ENCODE assay signal across 10 cellular contexts in genomic region chr7:30468791-30469190, GRCh38. TPM values are rescaled to one million over a fixed set of nuclear protein-coding genes. Genes with fewer than 3 reads are reported as not detected.
DNase-seq lines count a peak whose midpoint lies in the region; ATAC-seq and TF ChIP-seq lines count a peak whose summit lies in the region.
"Had no signal": no experiment of that assay in that cellular context is flagged by ENCODE, and none has a peak within 500 bp of the region (broad histone marks: within the 10 kb centered on the region; RNA-seq: fewer than 3 reads in every experiment).

No MANE protein-coding gene starts in this region.

- peaks cover 27% of the 10 kb centered on the region for H3K4me1 Mint-ChIP-seq in GM23338

- H3K4me1 ChIP-seq in GM23338 (ENCODE audit: insufficient read depth) (peaks cover 14% of the 10 kb centered on the region), mammary epithelial cell (ENCODE audit: insufficient read depth, low read length) (peaks cover 18% of the 10 kb centered on the region), right atrium auricular region (peaks cover 0 to 97% of the 10 kb centered on the region in 2 donors), sigmoid colon (peaks cover 0 to 84% (median 73%) of the 10 kb centered on the region in 4 donors)

- no peak for DNase-seq in GM23338 (ENCODE audit: low spot score)
- DNase-seq in mammary epithelial cell = no peak
- peak; percentile 75 for DNase-seq in right atrium auricular region (ENCODE audit: low spot score)
- DNase-seq in sigmoid colon = peak; percentile 76
- DNase-seq in ureter (ENCODE audit: low spot score) = no peak
- no peak for DNase-seq in NOMO-1 treated with dmso at 0.1 percent for 144 hours (lab: John Stamatoyannopoulos, UW; ENCODE audit: unreplicated experiment)
- DNase-seq: NCI-H1092, SIG-M5 had no signal

- H3K27me3 ChIP-seq in GM23338 (ENCODE audit: insufficient read depth) = no peaks in the 10 kb centered on the region
- no peaks in the 10 kb centered on the region for H3K27me3 ChIP-seq in mammary epithelial cell (ENCODE audit: insufficient read depth, low read length)
- no peaks in the 10 kb centered on the region for H3K27me3 ChIP-seq in right atrium auricular region
- H3K27me3 ChIP-seq in sigmoid colon = no peaks in the 10 kb centered on the region

- WGBS in mammary epithelial cell (ENCODE audit: low coverage, missing lambda C conversion rate) = 11% methylated on average over 4 of the region's 4 CpGs
- WGBS in sigmoid colon, 2 donors = 82 to 83% methylated on average over 4 of the region's 4 CpGs

- TF ChIP-seq POLR2A in sigmoid colon (IDR thresholded peaks at IDR 0.05) = no peak

- H3K4me2 ChIP-seq in GM23338 (peak overlapping the region; percentile 66), mammary epithelial cell (ENCODE audit: insufficient read depth, low read depth, low read length) (peak overlapping the region; percentile 66)

- TF ChIP-seq EP300 in sigmoid colon (IDR thresholded peaks at IDR 0.05) = no peak

- dilution Hi-C loops in mammary epithelial cell (cut with HindIII; ENCODE audit: low sequenced_read_pairs) = no loop called here

- H3K36me3 ChIP-seq in GM23338 (ENCODE audit: insufficient read depth) (no peaks in the 10 kb centered on the region), mammary epithelial cell (ENCODE audit: insufficient read depth, low read length) (no peaks in the 10 kb centered on the region), right atrium auricular region (no peaks in the 10 kb centered on the region), sigmoid colon (no peaks in the 10 kb centered on the region)

- peaks cover 7% of the 10 kb centered on the region for H3K27me3 Mint-ChIP-seq in GM23338 (ENCODE audit: insufficient read depth, low read depth, poor library complexity)

- H3K79me2 ChIP-seq in GM23338 (replicated peaks; ENCODE audit: insufficient read depth) = peaks cover 16% of the 10 kb centered on the region
- H3K79me2 ChIP-seq in mammary epithelial cell (ENCODE audit: insufficient read depth, low read length) = peaks cover 72% of the 10 kb centered on the region

- in situ Hi-C loops in mammary epithelial cell (cut with MboI; ENCODE audit: low sequenced_read_pairs in 2 of 2) = no loop called here

- TSS peak; percentile 46 for BruUV-seq in mammary epithelial cell (replicated peaks; lab: Mats Ljungman, UMichigan)

- H3K4me3 ChIP-seq in GM23338 = no peak overlapping the region
- peak overlapping the region in 2 of 3 experiments; percentile 10 to 17 for H3K4me3 ChIP-seq in mammary epithelial cell (replicated peaks in 1 of 3; ENCODE audit: insufficient read depth in 1 of 3, low read depth in 2 of 3, low read length in 3 of 3)
- H3K4me3 ChIP-seq in right atrium auricular region = no peak overlapping the region
- no peak overlapping the region for H3K4me3 ChIP-seq in sigmoid colon

- H2AFZ ChIP-seq in GM23338 (peak overlapping the region; percentile 58; the same call in 1 of the 2 replicates), mammary epithelial cell (ENCODE audit: low read depth, low read length) (peak overlapping the region; percentile 86)

- CTCF ChIA-PET in mammary epithelial cell (lab: Charles Lee; ENCODE audit: low non-redundant PET) = interaction anchor here (0.5 to 1.0 kb wide), 4 partner anchors 34 to 193 kb away, joined by 3 to 5 read pairs (median 4); no protein-coding TSS in a partner anchor

- ATAC-seq in GM23338 (no peak), GM19467 (IDR thresholded peaks at IDR 0.05; ENCODE audit: unreplicated experiment) (no peak), HG02678 (IDR thresholded peaks at IDR 0.05; ENCODE audit: unreplicated experiment) (no peak)

- no peak overlapping the region; the same call in 1 of the 2 replicates for H3K27ac Mint-ChIP-seq in GM23338

- TF ChIP-seq CTCF in GM23338 (conservative IDR thresholded peaks at IDR 0.05; ENCODE audit: low read depth in 2 of 2) = no peak
- TF ChIP-seq CTCF in mammary epithelial cell (conservative IDR thresholded peaks at IDR 0.05 in 1 of 2, IDR thresholded peaks at IDR 0.05 in 1 of 2; ENCODE audit: extremely low read depth in 1 of 2, insufficient read depth in 1 of 2, low read depth in 1 of 2, low read length in 2 of 2) = no peak
- TF ChIP-seq CTCF in right atrium auricular region (IDR thresholded peaks at IDR 0.05) = no peak
- no peak for TF ChIP-seq CTCF in sigmoid colon (IDR thresholded peaks at IDR 0.05)

- H3K9ac ChIP-seq in mammary epithelial cell (ENCODE audit: insufficient read depth, low read length) = peak overlapping the region; percentile 56

- no peaks in the 10 kb centered on the region for H3K9me3 ChIP-seq in mammary epithelial cell (replicated peaks; ENCODE audit: insufficient read depth, low read length)
- no peaks in the 10 kb centered on the region for H3K9me3 ChIP-seq in right atrium auricular region
- H3K9me3 ChIP-seq in sigmoid colon = no peaks in the 10 kb centered on the region

- H3K9me3 Mint-ChIP-seq in GM23338 = no peaks in the 10 kb centered on the region

- no peaks in the 10 kb centered on the region for H3F3A ChIP-seq in GM23338 (replicated peaks; ENCODE audit: low read depth)

- no peaks in the 10 kb centered on the region for H3K9me2 ChIP-seq in GM23338 (ENCODE audit: insufficient read depth)

- H3K27ac ChIP-seq in GM23338 (ENCODE audit: low read depth) (peak overlapping the region; percentile 29; the same call in 1 of the 2 replicates), mammary epithelial cell (ENCODE audit: insufficient read depth, low read depth, low read length) (peak overlapping the region; percentile 81), right atrium auricular region (peak overlapping the region; percentile 95 to 97), sigmoid colon (peak overlapping the region; percentile 74 to 81 (median 80))

- H3K4me3 Mint-ChIP-seq in GM23338 = no peak overlapping the region

- H3K36me3 Mint-ChIP-seq in GM23338 (ENCODE audit: low read depth) = no peaks in the 10 kb centered on the region

- intact Hi-C loops in mammary epithelial cell (cut with micrococcal nuclease) = no loop called here
- intact Hi-C loops in sigmoid colon (cut with DNase I) = loop anchor here (5.0 kb wide), 1 partner anchor 34 kb away; the partner anchor contains the start of gene GGCT

- no peaks in the 10 kb centered on the region for H4K20me1 ChIP-seq in GM23338 (replicated peaks; ENCODE audit: insufficient read depth)
- H4K20me1 ChIP-seq in mammary epithelial cell (ENCODE audit: insufficient read depth, low read length) = no peaks in the 10 kb centered on the region

TF ChIP-seq in GM23338, 12 proteins besides CTCF, POLR2A, EP300 and RAD21 (continues in another document):
- TF ChIP-seq ZNF114 (CRISPR knock-in tag; IDR thresholded peaks at IDR 0.05) = no peak
- TF ChIP-seq JUNB (IDR thresholded peaks at IDR 0.05; ENCODE audit: unreplicated experiment) = no peak

RNA-seq across cellular contexts. Expression of gene NOD1, which starts 9.8 kb away (rescaled TPM):
- total RNA-seq in GM23338 (2014; rRNA removed; shearing (Covaris generic)) = 3.8 and 7.3 TPM in 2 replicates
- polyA plus RNA-seq in GM23338 (2016; fragmentation: Nextera tagmentation; extraction: Ambion mirVana) (2.1 and 3.3 TPM in 2 replicates), mammary epithelial cell (3.7 TPM), sigmoid colon (10 to 100 TPM in 1 of 3 donors, 1 to 10 TPM in 2; 3.0 to 14.1 (median 3.0) TPM)
- total RNA-seq in mammary epithelial cell (1 to 10 TPM; 6.0 to 9.7 TPM), right atrium auricular region (10 to 100 TPM in 1 of 2 donors, 1 to 10 TPM in 1; 9.0 to 11.2 TPM), sigmoid colon (10 to 100 TPM in 2 of 4 donors, 1 to 10 TPM in 2; 5.9 to 17.5 (median 9.3) TPM), ureter (24.4 TPM)
- polyA minus RNA-seq in mammary epithelial cell = 4.0 TPM

RNA-seq across cellular contexts. Expression of gene GGCT, which starts 35.8 kb away (rescaled TPM):
- 104 and 113 TPM in 2 replicates for total RNA-seq in GM23338 (2014; rRNA removed; shearing (Covaris generic))
- polyA plus RNA-seq in GM23338 (2016; fragmentation: Nextera tagmentation; extraction: Ambion mirVana) (197 and 229 TPM in 2 replicates), mammary epithelial cell (39.7 TPM), sigmoid colon (10 to 100 TPM; 64.9 to 97.3 (median 87.3) TPM)
- total RNA-seq in mammary epithelial cell (10 to 100 TPM; 25.7 to 60.3 TPM), right atrium auricular region (10 to 100 TPM; 15.1 to 27.6 TPM), sigmoid colon (10 to 100 TPM; 18.8 to 40.9 (median 24.1) TPM), ureter (38.7 TPM)
- polyA minus RNA-seq in mammary epithelial cell = 11.5 TPM

Comparison
In these comparisons a context has a peak if more than half of its experiments do, and no peak if none do; other contexts are left out.
1. DNase-seq: peak in right atrium auricular region (single experiment) and sigmoid colon (single experiment); none in GM23338 (single experiment), mammary epithelial cell (single experiment), ureter (single experiment) and NOMO-1 treated with dmso at 0.1 percent for 144 hours (single experiment).
2. H3K27ac ChIP-seq: peak in every context shown above with its lines; median percentile 96 in right atrium auricular region; 81 in mammary epithelial cell; 80 in sigmoid colon; 29 in GM23338.
3. H3K4me3 ChIP-seq: peak in mammary epithelial cell (2 of 3); none in GM23338 (single experiment), right atrium auricular region (0 of 2) and sigmoid colon (0 of 4).